8 cellular contexts compared by ENCODE assay signal in genomic region chr2:164737612-164738081, GRCh38.
DNase-seq lines count a peak whose midpoint lies in the region; TF ChIP-seq lines count a peak whose summit lies in the region.

No MANE protein-coding gene starts in this region.

- H3K4me3 ChIP-seq in fibroblast of pulmonary artery (replicated peaks; ENCODE audit: low read depth, low read length) = no peak overlapping the region

- CTCF ChIA-PET in activated naive CD4-positive, alpha-beta T cell treated with anti-CD3 and anti-CD28 coated beads, Interleukin-2, amount 10 ng/mL, durations not matched to agents 7 days and 5 days (lab: Charles Lee) = interaction anchor here (0.9 to 1.5 kb wide), 8 partner anchors 8 to 466 kb away, joined by 3 to 5 read pairs (median 3); partner anchors contain the start of gene SCN3A

- H3K27ac Mint-ChIP-seq in activated naive CD4-positive, alpha-beta T cell treated with anti-CD3 and anti-CD28 coated beads, Interleukin-2, amount 10 ng/mL, durations not matched to agents 7 days and 5 days = no peak overlapping the region
- H3K27ac Mint-ChIP-seq in HFFc6 = no peak overlapping the region
- H3K27ac Mint-ChIP-seq in T-helper 2 cell treated with Interferon-gamma antibody and Interleukin-4, amounts not matched to agents 5 μg/mL and 100 μg/mL, for 36 hours = no peak overlapping the region
- peak overlapping the region; percentile 24 to 66 (median 31) for H3K27ac Mint-ChIP-seq in nephron

- H3K27me3 Mint-ChIP-seq in activated naive CD4-positive, alpha-beta T cell treated with anti-CD3 and anti-CD28 coated beads, Interleukin-2, amount 10 ng/mL, durations not matched to agents 7 days and 5 days = no peaks in the 10 kb centered on the region
- peaks cover 4% of the 10 kb centered on the region for H3K27me3 Mint-ChIP-seq in HFFc6 (ENCODE audit: insufficient read depth)
- H3K27me3 Mint-ChIP-seq in T-helper 2 cell treated with Interferon-gamma antibody and Interleukin-4, amounts not matched to agents 5 μg/mL and 100 μg/mL, for 36 hours (ENCODE audit: low read depth) = peaks cover 3% of the 10 kb centered on the region
- H3K27me3 Mint-ChIP-seq in nephron (ENCODE audit: low read depth) = peaks cover 13% of the 10 kb centered on the region

- no peak overlapping the region for H3K4me3 Mint-ChIP-seq in activated naive CD4-positive, alpha-beta T cell treated with anti-CD3 and anti-CD28 coated beads, Interleukin-2, amount 10 ng/mL, durations not matched to agents 7 days and 5 days
- H3K4me3 Mint-ChIP-seq in HFFc6 (no peak overlapping the region), nephron (no peak overlapping the region)
- no peak overlapping the region for H3K4me3 Mint-ChIP-seq in T-helper 2 cell treated with Interferon-gamma antibody and Interleukin-4, amounts not matched to agents 5 μg/mL and 100 μg/mL, for 36 hours

- no peaks in the 10 kb centered on the region for H3K4me1 Mint-ChIP-seq in activated naive CD4-positive, alpha-beta T cell treated with anti-CD3 and anti-CD28 coated beads, Interleukin-2, amount 10 ng/mL, durations not matched to agents 7 days and 5 days
- H3K4me1 Mint-ChIP-seq in HFFc6 (ENCODE audit: low read depth) (peaks cover 62% of the 10 kb centered on the region), nephron (peaks cover 11% of the 10 kb centered on the region)
- H3K4me1 Mint-ChIP-seq in T-helper 2 cell treated with Interferon-gamma antibody and Interleukin-4, amounts not matched to agents 5 μg/mL and 100 μg/mL, for 36 hours (ENCODE audit: low read depth) = no peaks in the 10 kb centered on the region

- H3K9me3 Mint-ChIP-seq in activated naive CD4-positive, alpha-beta T cell treated with anti-CD3 and anti-CD28 coated beads, Interleukin-2, amount 10 ng/mL, durations not matched to agents 7 days and 5 days = no peaks in the 10 kb centered on the region
- no peaks in the 10 kb centered on the region for H3K9me3 Mint-ChIP-seq in HFFc6
- no peaks in the 10 kb centered on the region for H3K9me3 Mint-ChIP-seq in T-helper 2 cell treated with Interferon-gamma antibody and Interleukin-4, amounts not matched to agents 5 μg/mL and 100 μg/mL, for 36 hours
- no peaks in the 10 kb centered on the region for H3K9me3 Mint-ChIP-seq in nephron

- DNase-seq in activated naive CD4-positive, alpha-beta T cell treated with anti-CD3 and anti-CD28 coated beads, Interleukin-2, amount 10 ng/mL, durations not matched to agents 7 days and 5 days = peak; percentile 23
- DNase-seq in activated naive CD4-positive, alpha-beta T cell treated with anti-CD3 and anti-CD28 coated beads, Interleukin-2, amount 50 U/mL, for 16 hours = no peak
- DNase-seq in HFFc6 = peak; percentile 53
- DNase-seq in NCI-H128 (lab: John Stamatoyannopoulos, UW; ENCODE audit: unreplicated experiment) = peak; percentile 21
- DNase-seq in T-helper 2 cell treated with Interferon-gamma antibody and Interleukin-4, amounts not matched to agents 5 μg/mL and 100 μg/mL, for 36 hours (ENCODE audit: low spot score) = peak; percentile 7
- peak; percentile 72 for DNase-seq in fibroblast of pulmonary artery (ENCODE audit: low read depth)
- DNase-seq in stimulated activated naive CD4-positive, alpha-beta T cell treated with Interleukin-2 at 50 U/mL for 16 hours (lab: John Stamatoyannopoulos, UW) = no peak

- TF ChIP-seq CTCF in HFFc6 (IDR thresholded peaks at IDR 0.05) = peak; percentile 93
- peak; percentile 61 for TF ChIP-seq CTCF in fibroblast of pulmonary artery (IDR thresholded peaks at IDR 0.05; ENCODE audit: low read length, missing control alignments)
- TF ChIP-seq CTCF in nephron (IDR thresholded peaks at IDR 0.05; ENCODE audit: unreplicated experiment in 3 of 3) = peak; percentile 77 to 80 (median 78)

- H3K36me3 Mint-ChIP-seq in activated naive CD4-positive, alpha-beta T cell treated with anti-CD3 and anti-CD28 coated beads, Interleukin-2, amount 10 ng/mL, durations not matched to agents 7 days and 5 days = no peaks in the 10 kb centered on the region
- H3K36me3 Mint-ChIP-seq in HFFc6 (ENCODE audit: low read depth) (peaks cover 9% of the 10 kb centered on the region; the same call in 1 of the 2 replicates), nephron (ENCODE audit: low read depth) (peaks cover 4% of the 10 kb centered on the region)
- no peaks in the 10 kb centered on the region for H3K36me3 Mint-ChIP-seq in T-helper 2 cell treated with Interferon-gamma antibody and Interleukin-4, amounts not matched to agents 5 μg/mL and 100 μg/mL, for 36 hours (ENCODE audit: low read depth)

Comparison
In these comparisons a context has a peak if more than half of its experiments do, and no peak if none do; other contexts are left out.
1. DNase-seq: peak in activated naive CD4-positive, alpha-beta T cell treated with anti-CD3 and anti-CD28 coated beads, Interleukin-2, amount 10 ng/mL, durations not matched to agents 7 days and 5 days (single experiment), HFFc6 (single experiment), NCI-H128 (single experiment), T-helper 2 cell treated with Interferon-gamma antibody and Interleukin-4, amounts not matched to agents 5 μg/mL and 100 μg/mL, for 36 hours (single experiment) and fibroblast of pulmonary artery (single experiment); none in activated naive CD4-positive, alpha-beta T cell treated with anti-CD3 and anti-CD28 coated beads, Interleukin-2, amount 50 U/mL, for 16 hours (single experiment) and stimulated activated naive CD4-positive, alpha-beta T cell treated with Interleukin-2 at 50 U/mL for 16 hours (single experiment).
2. H3K27ac Mint-ChIP-seq: peak in nephron (3 of 3); none in activated naive CD4-positive, alpha-beta T cell treated with anti-CD3 and anti-CD28 coated beads, Interleukin-2, amount 10 ng/mL, durations not matched to agents 7 days and 5 days (single experiment), HFFc6 (single experiment) and T-helper 2 cell treated with Interferon-gamma antibody and Interleukin-4, amounts not matched to agents 5 μg/mL and 100 μg/mL, for 36 hours (single experiment).
3. Peak in every context shown above with its lines, with median percentiles within 50 percentile points of each other: CTCF ChIP-seq.